In the genomic region with DNA sequence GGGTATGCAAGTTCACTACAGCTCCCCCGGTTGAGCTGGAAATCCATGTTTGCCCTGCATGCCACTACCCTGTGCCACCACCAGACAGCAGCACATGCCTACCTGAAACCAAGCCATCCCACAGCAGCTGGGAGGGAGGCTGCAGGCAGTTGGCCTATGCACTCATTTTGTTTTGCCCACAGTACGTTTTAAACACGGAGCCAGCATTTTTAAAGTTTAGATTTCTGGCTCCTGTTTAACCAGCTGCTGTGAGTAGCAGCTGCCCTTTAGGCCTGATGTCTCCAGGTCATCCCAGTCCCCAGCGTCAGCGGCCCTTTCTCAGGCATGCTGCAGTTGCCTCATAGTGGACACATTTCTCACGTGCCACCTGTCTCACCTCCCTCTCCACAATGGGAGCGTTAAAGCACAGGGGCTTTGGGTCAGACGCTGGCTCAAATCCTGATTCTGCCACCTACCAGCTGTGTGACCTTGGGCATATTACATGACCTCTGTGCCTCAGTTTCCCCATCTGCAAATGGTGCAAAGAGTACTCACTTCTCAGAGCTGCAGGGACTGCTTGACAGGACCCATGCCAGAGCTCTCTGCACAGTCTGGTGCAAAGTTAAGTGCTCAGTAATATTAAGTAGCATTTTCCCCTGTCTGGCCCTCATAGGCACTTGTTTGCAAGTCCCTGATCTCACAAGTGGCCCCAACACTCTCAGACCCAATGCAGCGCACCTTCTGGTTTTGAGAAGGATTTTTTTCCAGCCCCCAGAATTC, we compare ENCODE assay signal across 1 cellular context.
TF ChIP-seq lines count a peak whose summit lies in the region.

No MANE protein-coding gene starts in this region.

TF ChIP-seq in endothelial cell of umbilical vein, 7 proteins besides CTCF, POLR2A, EP300 and RAD21:
- TF ChIP-seq JUN (IDR thresholded peaks at IDR 0.05; ENCODE audit: borderline replicate concordance, insufficient read depth, insufficient read length, low read depth) (no peak), EZH2 (IDR thresholded peaks at IDR 0.05; ENCODE audit: borderline replicate concordance, low read depth, low read length, severe bottlenecking) (no peak), POLR2AphosphoS5 (IDR thresholded peaks at IDR 0.05; ENCODE audit: insufficient read depth, low read depth, low read length) (peak; percentile 28)
